ENCODE assay signal across 1 cellular context in genomic region chr13:46160474-46161066, GRCh38.
TF ChIP-seq lines count a peak whose summit lies in the region.

No MANE protein-coding gene starts in this region.

TF ChIP-seq in HepG2, 621 proteins besides CTCF, POLR2A, EP300 and RAD21:
- TF ChIP-seq HES4 (CRISPR knock-in tag; IDR thresholded peaks at IDR 0.05; ENCODE audit: borderline replicate concordance) (no peak), MTERF4 (CRISPR knock-in tag; IDR thresholded peaks at IDR 0.05) (no peak), SMC3 (IDR thresholded peaks at IDR 0.05; ENCODE audit: low read length) (peak; percentile 79), MIXL1 (CRISPR knock-in tag; IDR thresholded peaks at IDR 0.05) (0 out of 2 replicates have a peak, but pooled peaks have one; percentile 33), NKX3-1 (CRISPR knock-in tag; IDR thresholded peaks at IDR 0.05) (no peak), ZMYM4 (CRISPR knock-in tag; IDR thresholded peaks at IDR 0.05) (no peak), TRIM22 (IDR thresholded peaks at IDR 0.05) (no peak), ZFP62 (CRISPR knock-in tag; IDR thresholded peaks at IDR 0.05) (no peak), ZNF543 (CRISPR knock-in tag; IDR thresholded peaks at IDR 0.05) (no peak), ZNF777 (CRISPR knock-in tag; IDR thresholded peaks at IDR 0.05) (no peak), CSRNP1 (CRISPR knock-in tag; IDR thresholded peaks at IDR 0.05) (no peak), ZBTB14 (CRISPR knock-in tag; IDR thresholded peaks at IDR 0.05) (no peak), HNRNPK (IDR thresholded peaks at IDR 0.05; ENCODE audit: low read depth, low read length, poor library complexity, severe bottlenecking) (peak; percentile 40), CCAR2 (optimal IDR thresholded peaks at IDR 0.05; ENCODE audit: low read depth, low read length) (no peak), ZNF337 (CRISPR knock-in tag; IDR thresholded peaks at IDR 0.05; ENCODE audit: borderline replicate concordance, low read depth) (no peak), STAG1 (CRISPR knock-in tag; IDR thresholded peaks at IDR 0.05) (peak; percentile 82), CEBPG (CRISPR knock-in tag; IDR thresholded peaks at IDR 0.05) (peak; percentile 28; the same call in 1 of the 2 replicates), ZNF546 (CRISPR knock-in tag; conservative IDR thresholded peaks at IDR 0.05) (no peak), ZNF414 (CRISPR knock-in tag; IDR thresholded peaks at IDR 0.05) (no peak), SIX1 (CRISPR knock-in tag; IDR thresholded peaks at IDR 0.05; ENCODE audit: borderline replicate concordance) (no peak), ISX (CRISPR knock-in tag; conservative IDR thresholded peaks at IDR 0.05) (no peak), ZNF292 (CRISPR knock-in tag; IDR thresholded peaks at IDR 0.05; ENCODE audit: borderline replicate concordance, low read depth) (no peak), BCL6 (CRISPR knock-in tag; IDR thresholded peaks at IDR 0.05) (peak; percentile 33; the same call in 1 of the 2 replicates), MTF1 (CRISPR knock-in tag; IDR thresholded peaks at IDR 0.05) (no peak)
